Comparison of ENCODE assay signal across 22 cellular contexts in genomic region chr5:92372766-92373165, GRCh38.
DNase-seq lines count a peak whose midpoint lies in the region; ATAC-seq and FAIRE-seq lines count a peak whose summit lies in the region.
"Had no signal": no experiment of that assay in that cellular context is flagged by ENCODE, and none has a peak within 500 bp of the region (broad histone marks: within the 10 kb centered on the region; RNA-seq: fewer than 3 reads in every experiment).

No MANE protein-coding gene starts in this region.

- H3K9ac ChIP-seq in trophoblast cell (ENCODE audit: low read length) = no peak overlapping the region

- H3K27ac Mint-ChIP-seq in naive thymus-derived CD4-positive, alpha-beta T cell = no peak overlapping the region
- H3K27ac Mint-ChIP-seq: activated naive CD8-positive, alpha-beta T cell treated with anti-CD3 and anti-CD28 coated beads, Interleukin-2, amount 10 ng/mL, durations not matched to agents 7 days and 5 days; stimulated activated naive B cell treated with anti-CD40 and anti-IgM and Interleukin-4, amounts not matched to agents 10 μg/mL and 1 μg/mL and 100 μg/mL, for 72 hours had no signal

- no peak overlapping the region for H4K91ac ChIP-seq in trophoblast cell (ENCODE audit: low read depth, low read length)

- no peak overlapping the region for H3K4me3 Mint-ChIP-seq in naive thymus-derived CD4-positive, alpha-beta T cell
- H3K4me3 Mint-ChIP-seq: activated naive CD8-positive, alpha-beta T cell treated with anti-CD3 and anti-CD28 coated beads, Interleukin-2, amount 10 ng/mL, durations not matched to agents 7 days and 5 days; stimulated activated naive B cell treated with anti-CD40 and anti-IgM and Interleukin-4, amounts not matched to agents 10 μg/mL and 1 μg/mL and 100 μg/mL, for 72 hours had no signal

- H3K4me1 Mint-ChIP-seq in naive thymus-derived CD4-positive, alpha-beta T cell = no peaks in the 10 kb centered on the region
- H3K4me1 Mint-ChIP-seq: activated naive CD8-positive, alpha-beta T cell treated with anti-CD3 and anti-CD28 coated beads, Interleukin-2, amount 10 ng/mL, durations not matched to agents 7 days and 5 days; stimulated activated naive B cell treated with anti-CD40 and anti-IgM and Interleukin-4, amounts not matched to agents 10 μg/mL and 1 μg/mL and 100 μg/mL, for 72 hours had no signal

- peaks cover 0 to 3% (median 0%) of the 10 kb centered on the region in 5 donors for H3K36me3 Mint-ChIP-seq in naive thymus-derived CD4-positive, alpha-beta T cell
- H3K36me3 Mint-ChIP-seq: activated naive CD8-positive, alpha-beta T cell treated with anti-CD3 and anti-CD28 coated beads, Interleukin-2, amount 10 ng/mL, durations not matched to agents 7 days and 5 days; stimulated activated naive B cell treated with anti-CD40 and anti-IgM and Interleukin-4, amounts not matched to agents 10 μg/mL and 1 μg/mL and 100 μg/mL, for 72 hours had no signal

- H4K12ac ChIP-seq in trophoblast cell (ENCODE audit: low read depth, low read length) = no peak overlapping the region

- peak; percentile 11 for DNase-seq in LoVo (ENCODE audit: low spot score)
- DNase-seq in astrocyte of the hippocampus (ENCODE audit: low read depth, low spot score) = peak; percentile 21
- DNase-seq in iris pigment epithelial cell (ENCODE audit: low read depth) = peak; percentile 62
- no peak for DNase-seq in trophoblast cell
- DNase-seq in naive thymus-derived CD4-positive, alpha-beta T cell = no peak
- no peak for DNase-seq in activated T-cell treated with anti-CD3 and anti-CD28 coated beads for 4 hours
- no peak for DNase-seq in Right ventricle myocardium superior
- DNase-seq: activated gamma-delta T cell; activated naive CD8-positive, alpha-beta T cell treated with anti-CD3 and anti-CD28 coated beads, Interleukin-2, amount 10 ng/mL, durations not matched to agents 7 days and 5 days; cerebellar nuclear complex; dorsolateral prefrontal cortex; GDM1; heart right ventricle; left cardiac atrium; NCI-H1105; NCI-H1930; NCI-H748 treated with DMSO at 0.1 percent for 48 hours; right lobe of liver; stimulated activated naive B cell treated with anti-CD40 and anti-IgM and Interleukin-4, amounts not matched to agents 10 μg/mL and 1 μg/mL and 100 μg/mL, for 72 hours had no signal

- H3K4me1 ChIP-seq in trophoblast cell (ENCODE audit: control insufficient read depth in 1 of 2, insufficient read depth in 2 of 2, low read length in 2 of 2) = no peaks in the 10 kb centered on the region
- no peaks in the 10 kb centered on the region for H3K4me1 ChIP-seq in naive thymus-derived CD4-positive, alpha-beta T cell (ENCODE audit: control insufficient read depth in 2 of 2, insufficient read depth in 2 of 2, low read length in 2 of 2)
- H3K4me1 ChIP-seq: heart right ventricle, suprapubic skin had no signal

- H3K4me3 ChIP-seq in trophoblast cell (ENCODE audit: low read depth, low read length) = no peak overlapping the region
- no peak overlapping the region for H3K4me3 ChIP-seq in naive thymus-derived CD4-positive, alpha-beta T cell (ENCODE audit: low read length)
- H3K4me3 ChIP-seq: dorsolateral prefrontal cortex, heart right ventricle, right lobe of liver, suprapubic skin had no signal

- no peak overlapping the region for H3K4me2 ChIP-seq in trophoblast cell (ENCODE audit: low read length)

- FAIRE-seq in G401.6 (lab: Jason Lieb, UNC) = peak; percentile 33
- FAIRE-seq: GM19239 had no signal

- no peak overlapping the region for H2AFZ ChIP-seq in trophoblast cell (ENCODE audit: insufficient read depth, low read length, poor library complexity)

- no peaks in the 10 kb centered on the region for H3K79me2 ChIP-seq in trophoblast cell (ENCODE audit: control insufficient read depth, insufficient read depth, low read length, poor library complexity)

- no peaks in the 10 kb centered on the region for H3K27me3 ChIP-seq in trophoblast cell (ENCODE audit: insufficient read depth, low read length)
- no peaks in the 10 kb centered on the region for H3K27me3 ChIP-seq in naive thymus-derived CD4-positive, alpha-beta T cell (ENCODE audit: control insufficient read depth in 2 of 2, insufficient read depth in 2 of 2, low read length in 2 of 2)
- H3K27me3 ChIP-seq: dorsolateral prefrontal cortex, heart right ventricle, right lobe of liver, suprapubic skin had no signal

- H4K8ac ChIP-seq in trophoblast cell (ENCODE audit: low read depth, low read length) = no peak overlapping the region

- H2BK120ac ChIP-seq in trophoblast cell (ENCODE audit: insufficient read depth, low read length, poor library complexity) = no peak overlapping the region

- CTCF ChIA-PET in naive thymus-derived CD4-positive, alpha-beta T cell (lab: Charles Lee) = no interaction called here

- POLR2A ChIA-PET in naive thymus-derived CD4-positive, alpha-beta T cell (lab: Charles Lee) = no interaction called here

- H3K9me3 Mint-ChIP-seq in naive thymus-derived CD4-positive, alpha-beta T cell = peaks cover 0 to 17% (median 5%) of the 10 kb centered on the region in 11 donors

- H3K36me3 ChIP-seq in trophoblast cell (ENCODE audit: control insufficient read depth in 1 of 2, insufficient read depth in 2 of 2, low read length in 2 of 2) = no peaks in the 10 kb centered on the region
- H3K36me3 ChIP-seq in naive thymus-derived CD4-positive, alpha-beta T cell (ENCODE audit: control insufficient read depth in 2 of 3, insufficient read depth in 3 of 3, low read length in 3 of 3) = no peaks in the 10 kb centered on the region
- H3K36me3 ChIP-seq: heart right ventricle, right lobe of liver, suprapubic skin had no signal

- H3K23ac ChIP-seq in trophoblast cell (ENCODE audit: low read length) = no peak overlapping the region

- H2AK5ac ChIP-seq in trophoblast cell (ENCODE audit: low read length) = no peak overlapping the region

- no peak overlapping the region for H3K4ac ChIP-seq in trophoblast cell (ENCODE audit: low read depth, low read length)

- H3K18ac ChIP-seq in trophoblast cell (ENCODE audit: low read length) = no peak overlapping the region

- WGBS in trophoblast cell (ENCODE audit: extremely low coverage, insufficient coverage, insufficient read length) = no CpG with 5 or more reads among the region's 1 CpG

- no peak overlapping the region for H3K14ac ChIP-seq in trophoblast cell (ENCODE audit: low read length)

- H3K27ac ChIP-seq in trophoblast cell (ENCODE audit: low read depth, low read length) = no peak overlapping the region
- no peak overlapping the region for H3K27ac ChIP-seq in naive thymus-derived CD4-positive, alpha-beta T cell (ENCODE audit: low read depth, low read length)
- H3K27ac ChIP-seq: dorsolateral prefrontal cortex, heart right ventricle, suprapubic skin had no signal

- H2BK12ac ChIP-seq in trophoblast cell (ENCODE audit: low read length) = no peak overlapping the region

- H3K27me3 Mint-ChIP-seq in naive thymus-derived CD4-positive, alpha-beta T cell = no peaks in the 10 kb centered on the region
- H3K27me3 Mint-ChIP-seq: activated naive CD8-positive, alpha-beta T cell treated with anti-CD3 and anti-CD28 coated beads, Interleukin-2, amount 10 ng/mL, durations not matched to agents 7 days and 5 days; stimulated activated naive B cell treated with anti-CD40 and anti-IgM and Interleukin-4, amounts not matched to agents 10 μg/mL and 1 μg/mL and 100 μg/mL, for 72 hours had no signal

- intact Hi-C loops in naive thymus-derived CD4-positive, alpha-beta T cell (cut with micrococcal nuclease) = no loop called here
- intact Hi-C loops in Right ventricle myocardium superior (cut with DNase I) = no loop called here

- no peak overlapping the region for H2BK5ac ChIP-seq in trophoblast cell (ENCODE audit: low read depth, low read length, poor library complexity)

- H3K79me1 ChIP-seq in trophoblast cell (ENCODE audit: low read length) = no peaks in the 10 kb centered on the region

- no peaks in the 10 kb centered on the region for H3K9me3 ChIP-seq in trophoblast cell (ENCODE audit: insufficient read depth, low read depth, low read length)
- no peaks in the 10 kb centered on the region for H3K9me3 ChIP-seq in naive thymus-derived CD4-positive, alpha-beta T cell (ENCODE audit: control insufficient read depth in 2 of 3, low read length in 3 of 3)
- H3K9me3 ChIP-seq: right lobe of liver, suprapubic skin had no signal

- ATAC-seq in naive thymus-derived CD4-positive, alpha-beta T cell = no peak
- ATAC-seq in Right ventricle myocardium superior (ENCODE audit: poor library complexity) = no peak
- ATAC-seq: heart right ventricle; left cardiac atrium; stimulated activated naive B cell treated with anti-CD40 and anti-IgM and Interleukin-4, amounts not matched to agents 10 μg/mL and 1 μg/mL and 100 μg/mL, for 72 hours had no signal

Comparison
In these comparisons a context has a peak if more than half of its experiments do, and no peak if none do; other contexts are left out.
1. DNase-seq: peak in LoVo (single experiment), astrocyte of the hippocampus (single experiment) and iris pigment epithelial cell (single experiment); none in trophoblast cell (0 of 2), naive thymus-derived CD4-positive, alpha-beta T cell (0 of 9), activated T-cell treated with anti-CD3 and anti-CD28 coated beads for 4 hours (single experiment) and Right ventricle myocardium superior (single experiment).